25 cellular contexts compared by ENCODE assay signal in genomic region chr18:78323453-78324230, GRCh38.
"Had no signal": no experiment of that assay in that cellular context is flagged by ENCODE, and none has a peak within 500 bp of the region (broad histone marks: within the 10 kb centered on the region; RNA-seq: fewer than 3 reads in every experiment).

No MANE protein-coding gene starts in this region.

- H3K27me3 Mint-ChIP-seq: naive B cell; progenitor cell of endocrine pancreas; stimulated activated memory B cell treated with anti-CD40 and anti-IgM and Interleukin-4, amounts not matched to agents 10 μg/mL and 1 μg/mL and 100 μg/mL, for 72 hours; stimulated activated naive CD8-positive, alpha-beta T cell treated with anti-CD3 and anti-CD28 coated beads, Interleukin-15, amount 100 ng/mL, for 72 hours had no signal

- ATAC-seq: left lobe of liver; natural killer cell; right cardiac atrium; stimulated activated memory B cell treated with anti-CD40 and anti-IgM and Interleukin-4, amounts not matched to agents 10 μg/mL and 1 μg/mL and 100 μg/mL, for 72 hours; stimulated activated naive CD8-positive, alpha-beta T cell treated with anti-CD3 and anti-CD28 coated beads, Interleukin-15, amount 100 ng/mL, for 72 hours had no signal

- FAIRE-seq: small intestine had no signal

- H3K4me3 ChIP-seq: hepatocyte, lung, neural progenitor cell, ovary, sigmoid colon, spleen, tibial nerve, uterus had no signal

- H3K4me3 Mint-ChIP-seq: mesothelial cell of epicardium; naive B cell; natural killer cell; nephron progenitor cell; neural progenitor cell; stimulated activated memory B cell treated with anti-CD40 and anti-IgM and Interleukin-4, amounts not matched to agents 10 μg/mL and 1 μg/mL and 100 μg/mL, for 72 hours; stimulated activated naive CD8-positive, alpha-beta T cell treated with anti-CD3 and anti-CD28 coated beads, Interleukin-15, amount 100 ng/mL, for 72 hours; type B pancreatic cell had no signal

- H3K4me1 ChIP-seq: neural progenitor cell, sigmoid colon, spleen, tibial nerve, uterus had no signal

- H3K9ac ChIP-seq: neural progenitor cell had no signal

- H3K27ac Mint-ChIP-seq: mesothelial cell of epicardium; naive B cell; natural killer cell; neural progenitor cell; progenitor cell of endocrine pancreas; stimulated activated memory B cell treated with anti-CD40 and anti-IgM and Interleukin-4, amounts not matched to agents 10 μg/mL and 1 μg/mL and 100 μg/mL, for 72 hours; stimulated activated naive CD8-positive, alpha-beta T cell treated with anti-CD3 and anti-CD28 coated beads, Interleukin-15, amount 100 ng/mL, for 72 hours; type B pancreatic cell had no signal

- H3K36me3 ChIP-seq: neural progenitor cell, ovary, sigmoid colon, spleen, tibial nerve, uterus had no signal

- H3K9me3 Mint-ChIP-seq: mesothelial cell of epicardium; natural killer cell; nephron progenitor cell; neural progenitor cell; stimulated activated memory B cell treated with anti-CD40 and anti-IgM and Interleukin-4, amounts not matched to agents 10 μg/mL and 1 μg/mL and 100 μg/mL, for 72 hours; type B pancreatic cell had no signal

- H3K4me1 Mint-ChIP-seq: mesothelial cell of epicardium; naive B cell; natural killer cell; stimulated activated memory B cell treated with anti-CD40 and anti-IgM and Interleukin-4, amounts not matched to agents 10 μg/mL and 1 μg/mL and 100 μg/mL, for 72 hours; stimulated activated naive CD8-positive, alpha-beta T cell treated with anti-CD3 and anti-CD28 coated beads, Interleukin-15, amount 100 ng/mL, for 72 hours had no signal

- DNase-seq: islet precursor cell; mesendoderm; naive B cell; natural killer cell; nephron progenitor cell; ovary; right cardiac atrium; sigmoid colon; small intestine; spleen; stimulated activated CD4-positive, alpha-beta T cell treated with anti-CD3 and anti-CD28 coated beads, Interleukin-4, amount 100 ng/mL, for 24 hours; stimulated activated CD8-positive, alpha-beta memory T cell treated with anti-CD3 and anti-CD28 coated beads, Interleukin-4, amount 100 ng/mL, for 48 hours; stimulated activated naive CD4-positive, alpha-beta T cell treated with Interleukin-2 at 50 U/mL for 16 hours; stimulated activated naive CD8-positive, alpha-beta T cell treated with anti-CD3 and anti-CD28 coated beads, Interleukin-15, amount 100 ng/mL, for 72 hours; substantia nigra; uterus had no signal

- H2AFZ ChIP-seq: hepatocyte, neural progenitor cell had no signal

- H3K79me2 ChIP-seq: hepatocyte had no signal

- H3K9me3 ChIP-seq: ovary, sigmoid colon, spleen, tibial nerve, uterus had no signal

- H3K4me2 ChIP-seq: hepatocyte, neural progenitor cell had no signal

- H3K27ac ChIP-seq: hepatocyte, neural progenitor cell, ovary, sigmoid colon, spleen, tibial nerve, uterus had no signal

- H3K36me3 Mint-ChIP-seq: mesothelial cell of epicardium; naive B cell; natural killer cell; neural progenitor cell; stimulated activated memory B cell treated with anti-CD40 and anti-IgM and Interleukin-4, amounts not matched to agents 10 μg/mL and 1 μg/mL and 100 μg/mL, for 72 hours; type B pancreatic cell had no signal

- H3K27me3 ChIP-seq: hepatocyte, neural progenitor cell, ovary, spleen, tibial nerve had no signal
